In the genomic region with DNA sequence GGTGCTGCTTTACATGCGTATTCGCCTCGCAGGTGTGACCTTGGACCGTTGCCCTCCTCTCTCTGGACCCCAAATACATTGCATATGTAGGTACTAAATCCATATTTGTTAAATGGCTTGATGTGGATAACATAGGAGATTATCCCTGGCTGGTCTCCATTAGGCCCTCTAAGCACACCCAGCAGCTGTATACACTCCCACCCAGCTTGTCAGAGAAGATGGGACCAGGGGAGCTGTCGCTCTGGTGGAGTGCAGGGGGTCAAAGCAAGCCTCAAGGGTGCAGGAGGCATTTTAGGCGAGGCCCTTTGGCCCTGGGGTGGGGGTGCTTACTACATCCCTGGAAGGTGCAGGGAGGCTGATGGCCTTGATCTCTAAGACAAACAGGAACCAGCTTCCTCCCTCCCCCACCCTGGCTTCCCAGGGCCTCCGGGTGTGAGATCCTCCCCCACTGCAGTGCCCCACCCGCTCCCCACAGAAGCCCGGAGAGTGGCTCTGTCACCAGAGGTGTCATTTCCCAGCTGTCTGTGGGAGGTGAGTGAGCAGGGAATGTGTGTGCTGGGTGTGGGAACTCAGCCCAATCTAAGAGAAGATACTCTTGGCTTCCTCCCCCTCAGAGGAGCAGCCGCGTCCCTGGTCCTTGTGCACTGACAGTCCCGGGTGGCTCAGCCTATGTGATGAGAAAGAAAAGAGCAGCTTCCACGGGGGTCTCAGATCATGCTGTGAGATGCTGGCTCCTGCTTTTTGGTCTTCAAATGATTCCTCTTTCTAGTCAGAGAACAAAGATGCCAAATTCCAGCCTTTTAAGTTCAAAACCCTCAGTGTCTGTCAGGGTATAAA, we compare ENCODE assay signal across 1 cellular context.
TF ChIP-seq lines count a peak whose summit lies in the region.

No MANE protein-coding gene starts in this region.

TF ChIP-seq in A549, 52 proteins besides CTCF, POLR2A, EP300 and RAD21 (continued from another document):
- no peak for TF ChIP-seq POLR2AphosphoS2 (conservative IDR thresholded peaks at IDR 0.05; ENCODE audit: low read length)
- no peak for TF ChIP-seq HDAC2 (IDR thresholded peaks at IDR 0.05)
- no peak for TF ChIP-seq CBX2 (IDR thresholded peaks at IDR 0.05; ENCODE audit: borderline replicate concordance, low read depth)
- TF ChIP-seq, protein P1, sequence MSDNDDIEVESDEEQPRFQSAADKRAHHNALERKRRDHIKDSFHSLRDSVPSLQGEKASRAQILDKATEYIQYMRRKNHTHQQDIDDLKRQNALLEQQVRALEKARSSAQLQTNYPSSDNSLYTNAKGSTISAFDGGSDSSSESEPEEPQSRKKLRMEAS (IDR thresholded peaks at IDR 0.05) = 0 out of 2 replicates have a peak, but pooled peaks have one; percentile 35
- TF ChIP-seq, protein P2, sequence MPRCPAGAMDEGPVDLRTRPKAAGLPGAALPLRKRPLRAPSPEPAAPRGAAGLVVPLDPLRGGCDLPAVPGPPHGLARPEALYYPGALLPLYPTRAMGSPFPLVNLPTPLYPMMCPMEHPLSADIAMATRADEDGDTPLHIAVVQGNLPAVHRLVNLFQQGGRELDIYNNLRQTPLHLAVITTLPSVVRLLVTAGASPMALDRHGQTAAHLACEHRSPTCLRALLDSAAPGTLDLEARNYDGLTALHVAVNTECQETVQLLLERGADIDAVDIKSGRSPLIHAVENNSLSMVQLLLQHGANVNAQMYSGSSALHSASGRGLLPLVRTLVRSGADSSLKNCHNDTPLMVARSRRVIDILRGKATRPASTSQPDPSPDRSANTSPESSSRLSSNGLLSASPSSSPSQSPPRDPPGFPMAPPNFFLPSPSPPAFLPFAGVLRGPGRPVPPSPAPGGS (IDR thresholded peaks at IDR 0.05) = no peak
- TF ChIP-seq, protein P3, sequence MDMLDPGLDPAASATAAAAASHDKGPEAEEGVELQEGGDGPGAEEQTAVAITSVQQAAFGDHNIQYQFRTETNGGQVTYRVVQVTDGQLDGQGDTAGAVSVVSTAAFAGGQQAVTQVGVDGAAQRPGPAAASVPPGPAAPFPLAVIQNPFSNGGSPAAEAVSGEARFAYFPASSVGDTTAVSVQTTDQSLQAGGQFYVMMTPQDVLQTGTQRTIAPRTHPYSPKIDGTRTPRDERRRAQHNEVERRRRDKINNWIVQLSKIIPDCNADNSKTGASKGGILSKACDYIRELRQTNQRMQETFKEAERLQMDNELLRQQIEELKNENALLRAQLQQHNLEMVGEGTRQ (IDR thresholded peaks at IDR 0.05) = no peak
- 0 out of 5 replicates have a peak, but pooled peaks of 1 of the 2 experiments have one; percentile 49 for TF ChIP-seq JUN (IDR thresholded peaks at IDR 0.05)
- no peak for TF ChIP-seq FOSB (CRISPR knock-in tag; IDR thresholded peaks at IDR 0.05)
